ENCODE assay signal across 10 cellular contexts in the genomic region with DNA sequence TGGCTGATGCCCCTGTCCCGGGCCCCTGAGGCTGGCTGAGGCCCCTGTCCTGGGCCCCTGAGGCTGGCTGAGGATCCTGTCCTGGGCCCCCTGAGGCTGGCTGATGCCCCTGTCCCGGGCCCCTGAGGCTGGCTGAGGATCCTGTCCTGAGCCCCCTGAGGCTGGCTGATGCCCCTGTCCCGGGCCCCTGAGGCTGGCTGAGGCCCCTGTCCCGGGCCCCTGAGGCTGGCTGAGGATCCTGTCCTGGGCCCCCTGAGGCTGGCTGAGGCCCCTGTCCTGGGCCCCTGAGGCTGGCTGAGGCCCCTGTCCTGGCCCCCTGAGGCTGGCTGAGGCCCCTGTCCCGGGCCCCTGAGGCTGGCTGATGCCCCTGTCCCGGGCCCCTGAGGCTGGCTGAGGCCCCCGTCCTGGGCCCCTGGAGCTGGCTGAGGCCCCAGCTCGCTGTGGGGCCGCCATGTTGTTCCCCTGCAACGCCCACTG. TPM values are rescaled to one million over a fixed set of nuclear protein-coding genes. Genes with fewer than 3 reads are reported as not detected.
"Had no signal": no experiment of that assay in that cellular context is flagged by ENCODE, and none has a peak within 500 bp of the region (broad histone marks: within the 10 kb centered on the region; RNA-seq: fewer than 3 reads in every experiment).

No MANE protein-coding gene starts in this region.

RNA-seq across cellular contexts. Expression of a gene that starts 7.1 kb away (rescaled TPM):
- total RNA-seq: activated B cell treated with CpG ODN at 0.5 μM for 24 hours; activated CD4-positive, alpha-beta memory T cell treated with anti-CD3 and anti-CD28 coated beads for 36 hours; activated CD4-positive, alpha-beta T cell treated with anti-CD3 and anti-CD28 coated beads, Interleukin-2, amount 10 ng/mL, durations not matched to agents 24 days and 14 days; activated CD8-positive, alpha-beta memory T cell treated with anti-CD3 and anti-CD28 coated beads for 36 hours; activated CD8-positive, alpha-beta T cell treated with anti-CD3 and anti-CD28 coated beads for 36 hours; activated T-helper 2 cell treated with anti-CD3 and anti-CD28 coated beads, Interferon-gamma antibody, Interleukin-2, Interleukin-4, amounts not matched to agents 10 μg/mL and 5 μg/mL and 100 μg/mL, durations not matched to agents 14 hours and 24 hours and 36 hours; aorta; astrocyte; breast epithelium; cardiac septum had no signal

RNA-seq across cellular contexts. Expression of a gene that starts 58.0 kb away (rescaled TPM):
- total RNA-seq: activated B cell treated with CpG ODN at 0.5 μM for 24 hours; activated CD4-positive, alpha-beta memory T cell treated with anti-CD3 and anti-CD28 coated beads for 36 hours; activated CD4-positive, alpha-beta T cell treated with anti-CD3 and anti-CD28 coated beads, Interleukin-2, amount 10 ng/mL, durations not matched to agents 24 days and 14 days; activated CD8-positive, alpha-beta memory T cell treated with anti-CD3 and anti-CD28 coated beads for 36 hours; activated CD8-positive, alpha-beta T cell treated with anti-CD3 and anti-CD28 coated beads for 36 hours; activated T-helper 2 cell treated with anti-CD3 and anti-CD28 coated beads, Interferon-gamma antibody, Interleukin-2, Interleukin-4, amounts not matched to agents 10 μg/mL and 5 μg/mL and 100 μg/mL, durations not matched to agents 14 hours and 24 hours and 36 hours; aorta; astrocyte; cardiac septum had no signal
